1 cellular context compared by ENCODE assay signal in the genomic region with DNA sequence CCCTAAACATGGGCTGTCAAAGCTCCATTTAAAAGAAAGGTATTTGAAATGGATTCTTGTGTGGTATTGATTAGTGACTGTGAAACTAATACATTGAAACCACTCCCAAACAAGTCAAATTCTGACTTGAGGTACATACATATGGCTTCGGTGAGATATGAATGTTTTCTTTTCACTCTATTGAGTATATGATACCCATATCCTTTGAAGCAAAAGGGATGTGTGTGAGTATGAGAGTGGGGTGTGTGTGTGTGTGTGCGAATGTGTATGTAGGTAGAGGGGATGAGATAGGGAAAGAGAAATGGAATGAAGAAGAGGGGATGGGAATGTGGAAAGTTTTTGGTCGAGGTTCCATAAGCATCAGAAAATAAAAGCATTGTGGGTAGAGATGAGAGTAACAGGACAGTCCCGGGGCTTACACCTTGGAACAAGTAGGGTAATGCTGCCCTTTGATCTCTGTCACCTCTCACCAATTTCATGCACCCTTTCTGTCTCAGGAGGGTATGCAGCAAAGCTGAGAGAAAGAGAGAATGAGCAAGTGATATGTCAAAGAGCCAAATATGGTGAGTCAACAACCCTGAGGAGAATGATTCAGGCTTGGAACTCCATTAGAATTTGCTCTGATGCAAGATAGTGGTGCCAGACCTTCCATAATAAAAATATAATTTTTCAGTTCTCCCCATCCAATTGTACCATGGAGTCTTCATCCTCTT.
TF ChIP-seq lines count a peak whose summit lies in the region.

No MANE protein-coding gene starts in this region.

TF ChIP-seq in K562, 482 proteins besides CTCF, POLR2A, EP300 and RAD21 (continued from another document and continues in another):
- TF ChIP-seq, protein P1, sequence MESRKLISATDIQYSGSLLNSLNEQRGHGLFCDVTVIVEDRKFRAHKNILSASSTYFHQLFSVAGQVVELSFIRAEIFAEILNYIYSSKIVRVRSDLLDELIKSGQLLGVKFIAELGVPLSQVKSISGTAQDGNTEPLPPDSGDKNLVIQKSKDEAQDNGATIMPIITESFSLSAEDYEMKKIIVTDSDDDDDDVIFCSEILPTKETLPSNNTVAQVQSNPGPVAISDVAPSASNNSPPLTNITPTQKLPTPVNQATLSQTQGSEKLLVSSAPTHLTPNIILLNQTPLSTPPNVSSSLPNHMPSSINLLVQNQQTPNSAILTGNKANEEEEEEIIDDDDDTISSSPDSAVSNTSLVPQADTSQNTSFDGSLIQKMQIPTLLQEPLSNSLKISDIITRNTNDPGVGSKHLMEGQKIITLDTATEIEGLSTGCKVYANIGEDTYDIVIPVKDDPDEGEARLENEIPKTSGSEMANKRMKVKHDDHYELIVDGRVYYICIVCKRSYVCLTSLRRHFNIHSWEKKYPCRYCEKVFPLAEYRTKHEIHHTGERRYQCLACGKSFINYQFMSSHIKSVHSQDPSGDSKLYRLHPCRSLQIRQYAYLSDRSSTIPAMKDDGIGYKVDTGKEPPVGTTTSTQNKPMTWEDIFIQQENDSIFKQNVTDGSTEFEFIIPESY (CRISPR knock-in tag; IDR thresholded peaks at IDR 0.05): no peak
- TF ChIP-seq NR2C1 (IDR thresholded peaks at IDR 0.05) (no peak), NR2C1 (tag; IDR thresholded peaks at IDR 0.05) (no peak), ZKSCAN8 (CRISPR knock-in tag; IDR thresholded peaks at IDR 0.05) (no peak), FOXJ3 (CRISPR knock-in tag; IDR thresholded peaks at IDR 0.05) (no peak), PTTG1 (tag; IDR thresholded peaks at IDR 0.05; ENCODE audit: low read depth) (0 out of 2 replicates have a peak, but pooled peaks have one; percentile 18), SMARCE1 (IDR thresholded peaks at IDR 0.05) (peak; percentile 60; the same call in 1 of the 2 replicates), SREBF2 (CRISPR knock-in tag; IDR thresholded peaks at IDR 0.05) (no peak), SLC30A9 (CRISPR knock-in tag; IDR thresholded peaks at IDR 0.05) (no peak), ZNF121 (CRISPR knock-in tag; conservative IDR thresholded peaks at IDR 0.05) (no peak), ZBED1 (IDR thresholded peaks at IDR 0.05) (no peak), ZNF408 (CRISPR knock-in tag; IDR thresholded peaks at IDR 0.05; ENCODE audit: low read depth) (no peak), PHB2 (IDR thresholded peaks at IDR 0.05; ENCODE audit: low read depth) (no peak), POLR2AphosphoS5 (IDR thresholded peaks at IDR 0.05; ENCODE audit: control insufficient read depth, insufficient read depth, low read depth, low read length) (no peak), HDAC1 (IDR thresholded peaks at IDR 0.05) (peak in 1 of 2 experiments; percentile 69; a peak in 2 of 4 replicates), BRD9 (IDR thresholded peaks at IDR 0.05; ENCODE audit: low read depth, partially characterized antibody) (peak; percentile 28), SMARCC2 (IDR thresholded peaks at IDR 0.05; ENCODE audit: low read depth) (no peak), BACH1 (tag; IDR thresholded peaks at IDR 0.05) (no peak), SMC3 (conservative IDR thresholded peaks at IDR 0.05; ENCODE audit: insufficient read depth, low read depth, low read length) (no peak), ETS2 (tag; IDR thresholded peaks at IDR 0.05; ENCODE audit: borderline replicate concordance, poor library complexity, severe bottlenecking) (no peak), ZNF184 (CRISPR knock-in tag; IDR thresholded peaks at IDR 0.05) (no peak), ELF1 (tag; IDR thresholded peaks at IDR 0.05) (no peak), MIER1 (IDR thresholded peaks at IDR 0.05; ENCODE audit: low read depth) (no peak), SRSF7 (optimal IDR thresholded peaks at IDR 0.05; ENCODE audit: low read depth, low read length) (no peak)
- TF ChIP-seq, protein P2, sequence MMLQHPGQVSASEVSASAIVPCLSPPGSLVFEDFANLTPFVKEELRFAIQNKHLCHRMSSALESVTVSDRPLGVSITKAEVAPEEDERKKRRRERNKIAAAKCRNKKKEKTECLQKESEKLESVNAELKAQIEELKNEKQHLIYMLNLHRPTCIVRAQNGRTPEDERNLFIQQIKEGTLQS (IDR thresholded peaks at IDR 0.05): peak; percentile 61
- TF ChIP-seq, protein P2 (CRISPR knock-in tag; conservative IDR thresholded peaks at IDR 0.05): no peak
- TF ChIP-seq, protein P3, sequence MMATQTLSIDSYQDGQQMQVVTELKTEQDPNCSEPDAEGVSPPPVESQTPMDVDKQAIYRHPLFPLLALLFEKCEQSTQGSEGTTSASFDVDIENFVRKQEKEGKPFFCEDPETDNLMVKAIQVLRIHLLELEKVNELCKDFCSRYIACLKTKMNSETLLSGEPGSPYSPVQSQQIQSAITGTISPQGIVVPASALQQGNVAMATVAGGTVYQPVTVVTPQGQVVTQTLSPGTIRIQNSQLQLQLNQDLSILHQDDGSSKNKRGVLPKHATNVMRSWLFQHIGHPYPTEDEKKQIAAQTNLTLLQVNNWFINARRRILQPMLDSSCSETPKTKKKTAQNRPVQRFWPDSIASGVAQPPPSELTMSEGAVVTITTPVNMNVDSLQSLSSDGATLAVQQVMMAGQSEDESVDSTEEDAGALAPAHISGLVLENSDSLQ (IDR thresholded peaks at IDR 0.05): no peak
- TF ChIP-seq, protein P4, sequence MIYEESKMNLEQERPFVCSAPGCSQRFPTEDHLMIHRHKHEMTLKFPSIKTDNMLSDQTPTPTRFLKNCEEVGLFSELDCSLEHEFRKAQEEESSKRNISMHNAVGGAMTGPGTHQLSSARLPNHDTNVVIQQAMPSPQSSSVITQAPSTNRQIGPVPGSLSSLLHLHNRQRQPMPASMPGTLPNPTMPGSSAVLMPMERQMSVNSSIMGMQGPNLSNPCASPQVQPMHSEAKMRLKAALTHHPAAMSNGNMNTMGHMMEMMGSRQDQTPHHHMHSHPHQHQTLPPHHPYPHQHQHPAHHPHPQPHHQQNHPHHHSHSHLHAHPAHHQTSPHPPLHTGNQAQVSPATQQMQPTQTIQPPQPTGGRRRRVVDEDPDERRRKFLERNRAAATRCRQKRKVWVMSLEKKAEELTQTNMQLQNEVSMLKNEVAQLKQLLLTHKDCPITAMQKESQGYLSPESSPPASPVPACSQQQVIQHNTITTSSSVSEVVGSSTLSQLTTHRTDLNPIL (CRISPR knock-in tag; IDR thresholded peaks at IDR 0.05): no peak
- TF ChIP-seq, protein P5, sequence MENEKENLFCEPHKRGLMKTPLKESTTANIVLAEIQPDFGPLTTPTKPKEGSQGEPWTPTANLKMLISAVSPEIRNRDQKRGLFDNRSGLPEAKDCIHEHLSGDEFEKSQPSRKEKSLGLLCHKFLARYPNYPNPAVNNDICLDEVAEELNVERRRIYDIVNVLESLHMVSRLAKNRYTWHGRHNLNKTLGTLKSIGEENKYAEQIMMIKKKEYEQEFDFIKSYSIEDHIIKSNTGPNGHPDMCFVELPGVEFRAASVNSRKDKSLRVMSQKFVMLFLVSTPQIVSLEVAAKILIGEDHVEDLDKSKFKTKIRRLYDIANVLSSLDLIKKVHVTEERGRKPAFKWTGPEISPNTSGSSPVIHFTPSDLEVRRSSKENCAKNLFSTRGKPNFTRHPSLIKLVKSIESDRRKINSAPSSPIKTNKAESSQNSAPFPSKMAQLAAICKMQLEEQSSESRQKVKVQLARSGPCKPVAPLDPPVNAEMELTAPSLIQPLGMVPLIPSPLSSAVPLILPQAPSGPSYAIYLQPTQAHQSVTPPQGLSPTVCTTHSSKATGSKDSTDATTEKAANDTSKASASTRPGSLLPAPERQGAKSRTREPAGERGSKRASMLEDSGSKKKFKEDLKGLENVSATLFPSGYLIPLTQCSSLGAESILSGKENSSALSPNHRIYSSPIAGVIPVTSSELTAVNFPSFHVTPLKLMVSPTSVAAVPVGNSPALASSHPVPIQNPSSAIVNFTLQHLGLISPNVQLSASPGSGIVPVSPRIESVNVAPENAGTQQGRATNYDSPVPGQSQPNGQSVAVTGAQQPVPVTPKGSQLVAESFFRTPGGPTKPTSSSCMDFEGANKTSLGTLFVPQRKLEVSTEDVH (IDR thresholded peaks at IDR 0.05; ENCODE audit: low read depth, partially characterized antibody): no peak
- TF ChIP-seq, protein P6, sequence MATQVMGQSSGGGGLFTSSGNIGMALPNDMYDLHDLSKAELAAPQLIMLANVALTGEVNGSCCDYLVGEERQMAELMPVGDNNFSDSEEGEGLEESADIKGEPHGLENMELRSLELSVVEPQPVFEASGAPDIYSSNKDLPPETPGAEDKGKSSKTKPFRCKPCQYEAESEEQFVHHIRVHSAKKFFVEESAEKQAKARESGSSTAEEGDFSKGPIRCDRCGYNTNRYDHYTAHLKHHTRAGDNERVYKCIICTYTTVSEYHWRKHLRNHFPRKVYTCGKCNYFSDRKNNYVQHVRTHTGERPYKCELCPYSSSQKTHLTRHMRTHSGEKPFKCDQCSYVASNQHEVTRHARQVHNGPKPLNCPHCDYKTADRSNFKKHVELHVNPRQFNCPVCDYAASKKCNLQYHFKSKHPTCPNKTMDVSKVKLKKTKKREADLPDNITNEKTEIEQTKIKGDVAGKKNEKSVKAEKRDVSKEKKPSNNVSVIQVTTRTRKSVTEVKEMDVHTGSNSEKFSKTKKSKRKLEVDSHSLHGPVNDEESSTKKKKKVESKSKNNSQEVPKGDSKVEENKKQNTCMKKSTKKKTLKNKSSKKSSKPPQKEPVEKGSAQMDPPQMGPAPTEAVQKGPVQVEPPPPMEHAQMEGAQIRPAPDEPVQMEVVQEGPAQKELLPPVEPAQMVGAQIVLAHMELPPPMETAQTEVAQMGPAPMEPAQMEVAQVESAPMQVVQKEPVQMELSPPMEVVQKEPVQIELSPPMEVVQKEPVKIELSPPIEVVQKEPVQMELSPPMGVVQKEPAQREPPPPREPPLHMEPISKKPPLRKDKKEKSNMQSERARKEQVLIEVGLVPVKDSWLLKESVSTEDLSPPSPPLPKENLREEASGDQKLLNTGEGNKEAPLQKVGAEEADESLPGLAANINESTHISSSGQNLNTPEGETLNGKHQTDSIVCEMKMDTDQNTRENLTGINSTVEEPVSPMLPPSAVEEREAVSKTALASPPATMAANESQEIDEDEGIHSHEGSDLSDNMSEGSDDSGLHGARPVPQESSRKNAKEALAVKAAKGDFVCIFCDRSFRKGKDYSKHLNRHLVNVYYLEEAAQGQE (CRISPR knock-in tag; IDR thresholded peaks at IDR 0.05; ENCODE audit: low read depth): no peak
- TF ChIP-seq, protein P7, sequence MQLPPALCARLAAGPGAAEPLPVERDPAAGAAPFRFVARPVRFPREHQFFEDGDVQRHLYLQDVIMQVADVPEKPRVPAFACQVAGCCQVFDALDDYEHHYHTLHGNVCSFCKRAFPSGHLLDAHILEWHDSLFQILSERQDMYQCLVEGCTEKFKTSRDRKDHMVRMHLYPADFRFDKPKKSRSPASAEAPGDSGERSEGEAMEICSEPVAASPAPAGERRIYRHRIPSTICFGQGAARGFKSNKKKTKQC (CRISPR knock-in tag; IDR thresholded peaks at IDR 0.05): no peak
- TF ChIP-seq, protein P8, sequence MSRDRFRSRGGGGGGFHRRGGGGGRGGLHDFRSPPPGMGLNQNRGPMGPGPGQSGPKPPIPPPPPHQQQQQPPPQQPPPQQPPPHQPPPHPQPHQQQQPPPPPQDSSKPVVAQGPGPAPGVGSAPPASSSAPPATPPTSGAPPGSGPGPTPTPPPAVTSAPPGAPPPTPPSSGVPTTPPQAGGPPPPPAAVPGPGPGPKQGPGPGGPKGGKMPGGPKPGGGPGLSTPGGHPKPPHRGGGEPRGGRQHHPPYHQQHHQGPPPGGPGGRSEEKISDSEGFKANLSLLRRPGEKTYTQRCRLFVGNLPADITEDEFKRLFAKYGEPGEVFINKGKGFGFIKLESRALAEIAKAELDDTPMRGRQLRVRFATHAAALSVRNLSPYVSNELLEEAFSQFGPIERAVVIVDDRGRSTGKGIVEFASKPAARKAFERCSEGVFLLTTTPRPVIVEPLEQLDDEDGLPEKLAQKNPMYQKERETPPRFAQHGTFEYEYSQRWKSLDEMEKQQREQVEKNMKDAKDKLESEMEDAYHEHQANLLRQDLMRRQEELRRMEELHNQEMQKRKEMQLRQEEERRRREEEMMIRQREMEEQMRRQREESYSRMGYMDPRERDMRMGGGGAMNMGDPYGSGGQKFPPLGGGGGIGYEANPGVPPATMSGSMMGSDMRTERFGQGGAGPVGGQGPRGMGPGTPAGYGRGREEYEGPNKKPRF (IDR thresholded peaks at IDR 0.05; ENCODE audit: low read depth, low read length): no peak
- TF ChIP-seq, protein P9, sequence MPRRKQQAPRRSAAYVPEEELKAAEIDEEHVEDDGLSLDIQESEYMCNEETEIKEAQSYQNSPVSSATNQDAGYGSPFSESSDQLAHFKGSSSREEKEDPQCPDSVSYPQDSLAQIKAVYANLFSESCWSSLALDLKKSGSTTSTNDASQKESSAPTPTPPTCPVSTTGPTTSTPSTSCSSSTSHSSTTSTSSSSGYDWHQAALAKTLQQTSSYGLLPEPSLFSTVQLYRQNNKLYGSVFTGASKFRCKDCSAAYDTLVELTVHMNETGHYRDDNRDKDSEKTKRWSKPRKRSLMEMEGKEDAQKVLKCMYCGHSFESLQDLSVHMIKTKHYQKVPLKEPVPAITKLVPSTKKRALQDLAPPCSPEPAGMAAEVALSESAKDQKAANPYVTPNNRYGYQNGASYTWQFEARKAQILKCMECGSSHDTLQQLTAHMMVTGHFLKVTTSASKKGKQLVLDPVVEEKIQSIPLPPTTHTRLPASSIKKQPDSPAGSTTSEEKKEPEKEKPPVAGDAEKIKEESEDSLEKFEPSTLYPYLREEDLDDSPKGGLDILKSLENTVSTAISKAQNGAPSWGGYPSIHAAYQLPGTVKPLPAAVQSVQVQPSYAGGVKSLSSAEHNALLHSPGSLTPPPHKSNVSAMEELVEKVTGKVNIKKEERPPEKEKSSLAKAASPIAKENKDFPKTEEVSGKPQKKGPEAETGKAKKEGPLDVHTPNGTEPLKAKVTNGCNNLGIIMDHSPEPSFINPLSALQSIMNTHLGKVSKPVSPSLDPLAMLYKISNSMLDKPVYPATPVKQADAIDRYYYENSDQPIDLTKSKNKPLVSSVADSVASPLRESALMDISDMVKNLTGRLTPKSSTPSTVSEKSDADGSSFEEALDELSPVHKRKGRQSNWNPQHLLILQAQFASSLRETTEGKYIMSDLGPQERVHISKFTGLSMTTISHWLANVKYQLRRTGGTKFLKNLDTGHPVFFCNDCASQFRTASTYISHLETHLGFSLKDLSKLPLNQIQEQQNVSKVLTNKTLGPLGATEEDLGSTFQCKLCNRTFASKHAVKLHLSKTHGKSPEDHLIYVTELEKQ (CRISPR knock-in tag; IDR thresholded peaks at IDR 0.05): no peak
